In genomic region chr9:123416171-123416570, GRCh38 we compare ENCODE assay signal across 29 cellular contexts.
DNase-seq lines count a peak whose midpoint lies in the region; ATAC-seq and TF ChIP-seq lines count a peak whose summit lies in the region.
"Had no signal": no experiment of that assay in that cellular context is flagged by ENCODE, and none has a peak within 500 bp of the region (broad histone marks: within the 10 kb centered on the region; RNA-seq: fewer than 3 reads in every experiment).

No MANE protein-coding gene starts in this region.

- no peaks in the 10 kb centered on the region for H3K27me3 Mint-ChIP-seq in CD4-positive, CD25-positive, alpha-beta regulatory T cell
- no peaks in the 10 kb centered on the region for H3K27me3 Mint-ChIP-seq in WTC11 (ENCODE audit: low read depth)
- H3K27me3 Mint-ChIP-seq: CD4-positive, alpha-beta memory T cell had no signal

- H3K27ac Mint-ChIP-seq in CD4-positive, CD25-positive, alpha-beta regulatory T cell, result peak overlapping the region in 2 of 3 donors; percentile 11 to 27
- H3K27ac Mint-ChIP-seq in WTC11, result peak overlapping the region; percentile 70; the same call in 1 of the 2 replicates
- H3K27ac Mint-ChIP-seq: CD4-positive, alpha-beta memory T cell had no signal

- CTCF ChIA-PET in WTC11 (lab: Charles Lee), result interaction anchor here (0.6 to 1.8 kb wide), 2 partner anchors 16 to 624 kb away, joined by 3 to 11 read pairs; no protein-coding TSS in a partner anchor

- peaks cover 35% of the 10 kb centered on the region for H3K36me3 Mint-ChIP-seq in CD4-positive, CD25-positive, alpha-beta regulatory T cell
- H3K36me3 Mint-ChIP-seq in WTC11, result 0 out of 2 replicates have a peak, but pooled peaks cover 2% of the 10 kb centered on the region

- H3K9me3 ChIP-seq in CD4-positive, CD25-positive, alpha-beta regulatory T cell (ENCODE audit: control insufficient read depth in 2 of 2, low read length in 2 of 2), result no peaks in the 10 kb centered on the region
- H3K9me3 ChIP-seq in left lung (no peaks in the 10 kb centered on the region), spleen (no peaks in the 10 kb centered on the region)
- H3K9me3 ChIP-seq: A549; BLaER1 treated with 17β-estradiol and CSF1 and Interleukin-3, amounts not matched to agents 10 nM and 100 nM; Caco-2; MG63 had no signal

- H3K27ac ChIP-seq in CD4-positive, CD25-positive, alpha-beta regulatory T cell (ENCODE audit: insufficient read depth, low read length, poor library complexity, severe bottlenecking), result no peak overlapping the region
- H3K27ac ChIP-seq in left lung (no peak overlapping the region), spleen (no peak overlapping the region), foreskin keratinocyte (no peak overlapping the region)
- H3K27ac ChIP-seq: A549; BLaER1 treated with 17β-estradiol and CSF1 and Interleukin-3, amounts not matched to agents 10 nM and 100 nM; RWPE1; SK-N-MC had no signal

- TF ChIP-seq POLR2A in spleen (IDR thresholded peaks at IDR 0.05), result no peak

- no peaks in the 10 kb centered on the region for H3K4me1 ChIP-seq in CD4-positive, CD25-positive, alpha-beta regulatory T cell (ENCODE audit: control insufficient read depth, insufficient read depth, low read length, poor library complexity, severe bottlenecking)
- H3K4me1 ChIP-seq in left lung (no peaks in the 10 kb centered on the region), spleen (no peaks in the 10 kb centered on the region), foreskin keratinocyte (no peaks in the 10 kb centered on the region)
- H3K4me1 ChIP-seq: A549, Caco-2 had no signal

- POLR2A ChIA-PET in WTC11 (lab: Charles Lee), result no interaction called here

- no peaks in the 10 kb centered on the region for H3K36me3 ChIP-seq in CD4-positive, CD25-positive, alpha-beta regulatory T cell (ENCODE audit: control insufficient read depth, insufficient read depth, low read length)
- H3K36me3 ChIP-seq in left lung, result peaks cover 0 to 36% of the 10 kb centered on the region in 2 donors
- peaks cover 0 to 89% (median 21%) of the 10 kb centered on the region in 6 donors for H3K36me3 ChIP-seq in spleen
- H3K36me3 ChIP-seq: MG63 had no signal

- no peaks in the 10 kb centered on the region for H3K9me3 Mint-ChIP-seq in CD4-positive, CD25-positive, alpha-beta regulatory T cell
- no peaks in the 10 kb centered on the region for H3K9me3 Mint-ChIP-seq in WTC11

- no peak for DNase-seq in CD4-positive, CD25-positive, alpha-beta regulatory T cell
- DNase-seq in WTC11 (ENCODE audit: low spot score), result no peak
- DNase-seq in left lung, result peak; percentile 10 to 37
- DNase-seq in spleen, result peak; percentile 33
- DNase-seq in COR-L47 (lab: John Stamatoyannopoulos, UW), result no peak
- DNase-seq in islet precursor cell, result no peak
- DNase-seq in foreskin keratinocyte, result no peak
- DNase-seq: AML-193; Caco-2; CD4-positive, alpha-beta memory T cell; DMS79; EL; GDM1; GOT3; HCEC 1CT; KG1; MG63; NCI-H1694; NCI-H2029 treated with DMSO at 0.1 percent for 48 hours; NCI-H446 treated with DMSO at 0.1 percent for 48 hours; NCI-H69; SIG-M5 had no signal

- TF ChIP-seq CTCF in WTC11 (IDR thresholded peaks at IDR 0.05), result no peak
- TF ChIP-seq CTCF in left lung (IDR thresholded peaks at IDR 0.05), result no peak
- TF ChIP-seq CTCF in spleen (IDR thresholded peaks at IDR 0.05 in 8 of 11, conservative IDR thresholded peaks at IDR 0.05 in 3 of 11), result no peak
- no peak for TF ChIP-seq CTCF in foreskin keratinocyte (conservative IDR thresholded peaks at IDR 0.05)

- peaks cover 0 to 4% (median 0%) of the 10 kb centered on the region in 4 donors for H3K4me1 Mint-ChIP-seq in CD4-positive, CD25-positive, alpha-beta regulatory T cell
- H3K4me1 Mint-ChIP-seq in WTC11, result peaks cover 27% of the 10 kb centered on the region
- H3K4me1 Mint-ChIP-seq: CD4-positive, alpha-beta memory T cell had no signal

- H3K27me3 ChIP-seq in CD4-positive, CD25-positive, alpha-beta regulatory T cell (ENCODE audit: control insufficient read depth, insufficient read depth, low read length), result no peaks in the 10 kb centered on the region
- H3K27me3 ChIP-seq in left lung, result no peaks in the 10 kb centered on the region
- H3K27me3 ChIP-seq in spleen (replicated peaks in 1 of 7), result no peaks in the 10 kb centered on the region
- H3K27me3 ChIP-seq in foreskin keratinocyte, result no peaks in the 10 kb centered on the region
- H3K27me3 ChIP-seq: MG63 had no signal

- H3K4me3 ChIP-seq in CD4-positive, CD25-positive, alpha-beta regulatory T cell (ENCODE audit: low read depth, low read length), result no peak overlapping the region
- H3K4me3 ChIP-seq in left lung, result no peak overlapping the region
- no peak overlapping the region for H3K4me3 ChIP-seq in spleen
- H3K4me3 ChIP-seq: A549; BLaER1 treated with 17β-estradiol and CSF1 and Interleukin-3, amounts not matched to agents 10 nM and 100 nM; GM12878; MG63; SK-N-MC had no signal

- no peak for ATAC-seq in CD4-positive, CD25-positive, alpha-beta regulatory T cell (ENCODE audit: low read depth in 2 of 2)
- ATAC-seq in WTC11, result no peak
- no peak for ATAC-seq in left lung
- ATAC-seq in GM18868 (IDR thresholded peaks at IDR 0.05; ENCODE audit: unreplicated experiment), result no peak
- no peak for ATAC-seq in foreskin keratinocyte
- ATAC-seq: A549, GM12878, Panc1 had no signal

- 79 to 94% (median 86%) methylated on average over 8 of the region's 8 CpGs for WGBS in spleen, 5 donors

- intact Hi-C loops in left lung (cut with DNase I), result no loop called here
- intact Hi-C loops in spleen (cut with DNase I; ENCODE audit: low total_unique reads), result no loop called here

- H3K4me3 Mint-ChIP-seq in CD4-positive, CD25-positive, alpha-beta regulatory T cell, result no peak overlapping the region
- no peak overlapping the region for H3K4me3 Mint-ChIP-seq in WTC11
- H3K4me3 Mint-ChIP-seq: CD4-positive, alpha-beta memory T cell had no signal

TF ChIP-seq in WTC11, 78 proteins besides CTCF, POLR2A, EP300 and RAD21:
- TF ChIP-seq E2F5 (CRISPR knock-in tag; IDR thresholded peaks at IDR 0.05), result no peak
- no peak for TF ChIP-seq ZNF425 (CRISPR knock-in tag; conservative IDR thresholded peaks at IDR 0.05)
- TF ChIP-seq ZNF512 (CRISPR knock-in tag; IDR thresholded peaks at IDR 0.05; ENCODE audit: borderline replicate concordance), result no peak
- TF ChIP-seq CBFB (CRISPR knock-in tag; IDR thresholded peaks at IDR 0.05; ENCODE audit: low read depth), result no peak
- no peak for TF ChIP-seq CREM (CRISPR knock-in tag; IDR thresholded peaks at IDR 0.05)

Comparison
In these comparisons a context has a peak if more than half of its experiments do, and no peak if none do; other contexts are left out.
1. DNase-seq: peak in left lung (2 of 2) and spleen (single experiment); none in CD4-positive, CD25-positive, alpha-beta regulatory T cell (0 of 3), WTC11 (single experiment), COR-L47 (single experiment), islet precursor cell (single experiment) and foreskin keratinocyte (0 of 2).